In genomic region chrX:65644621-65645287, GRCh38 we compare ENCODE assay signal across 8 cellular contexts. TPM values are rescaled to one million over a fixed set of nuclear protein-coding genes. Genes with fewer than 3 reads are reported as not detected.
DNase-seq lines count a peak whose midpoint lies in the region; ATAC-seq and TF ChIP-seq lines count a peak whose summit lies in the region.

No MANE protein-coding gene starts in this region.

- H3K36me3 ChIP-seq in SK-N-SH (replicated peaks in 1 of 2; ENCODE audit: control insufficient read depth in 1 of 2, insufficient read depth in 2 of 2, low read length in 1 of 2): no peaks in the 10 kb centered on the region

- POLR2A ChIA-PET in SK-N-SH (lab: Yijun Ruan, JAX): no interaction called here
- POLR2A ChIA-PET in naive thymus-derived CD8-positive, alpha-beta T cell (lab: Charles Lee): no interaction called here

- no peak overlapping the region for H3K4me3 Mint-ChIP-seq in naive thymus-derived CD8-positive, alpha-beta T cell

- H3K4me1 ChIP-seq in SK-N-SH (ENCODE audit: control insufficient read depth in 1 of 2, insufficient read depth in 2 of 2, low read depth in 1 of 2, low read length in 1 of 2): peaks cover 0 to 6% of the 10 kb centered on the region in 2 experiments; a peak in 1 of 4 replicates

- 0 out of 4 replicates have a peak, but pooled peaks of 1 of the 2 experiments have one; percentile 21 for TF ChIP-seq EP300 in SK-N-SH (IDR thresholded peaks at IDR 0.05; ENCODE audit: borderline replicate concordance in 1 of 2, low read depth in 1 of 2, low read length in 1 of 2)

- no peaks in the 10 kb centered on the region; the same call in 1 of the 2 replicates for H3K27me3 ChIP-seq in SK-N-SH (ENCODE audit: insufficient read depth)

- intact Hi-C loops in posterior vena cava (cut with DNase I): no loop called here

- TF ChIP-seq CTCF in SK-N-SH (IDR thresholded peaks at IDR 0.05) (no peak), fibroblast of villous mesenchyme (IDR thresholded peaks at IDR 0.05; ENCODE audit: insufficient read depth, low read depth, low read length) (no peak)

- no peaks in the 10 kb centered on the region for H3K9me2 ChIP-seq in SK-N-SH

- no peaks in the 10 kb centered on the region for H3K9me3 Mint-ChIP-seq in naive thymus-derived CD8-positive, alpha-beta T cell

- CTCF ChIA-PET in SK-N-SH (lab: Yijun Ruan, JAX): no interaction called here

- no peaks in the 10 kb centered on the region for H3K36me3 Mint-ChIP-seq in naive thymus-derived CD8-positive, alpha-beta T cell

- H3K9me3 ChIP-seq in SK-N-SH: no peaks in the 10 kb centered on the region

- DNase-seq in H4 (ENCODE audit: low spot score) (peak; percentile 80), SK-N-SH (peak; percentile 12), fibroblast of villous mesenchyme (ENCODE audit: low read depth) (peak; percentile 63), posterior vena cava (ENCODE audit: low spot score) (peak; percentile 94), NCI-H82 treated with DMSO at 0.1 percent for 48 hours (lab: John Stamatoyannopoulos, UW; ENCODE audit: unreplicated experiment) (no peak)
- no peak for DNase-seq in naive thymus-derived CD8-positive, alpha-beta T cell

- H3F3A ChIP-seq in SK-N-SH (replicated peaks; ENCODE audit: insufficient read depth): peaks cover 16% of the 10 kb centered on the region

- H3K79me2 ChIP-seq in SK-N-SH (ENCODE audit: insufficient read depth): no peaks in the 10 kb centered on the region

- peak overlapping the region; percentile 46; the same call in 1 of the 2 replicates for H3K9ac ChIP-seq in SK-N-SH

- H3K4me1 Mint-ChIP-seq in naive thymus-derived CD8-positive, alpha-beta T cell: peaks cover 8 to 21% (median 17%) of the 10 kb centered on the region in 4 donors

- peak overlapping the region; percentile 51; the same call in 1 of the 2 replicates for H2AFZ ChIP-seq in SK-N-SH (ENCODE audit: low read depth)

- H3K27me3 Mint-ChIP-seq in naive thymus-derived CD8-positive, alpha-beta T cell: no peaks in the 10 kb centered on the region

- peak overlapping the region in 4 of 10 donors; percentile 43 to 59 (median 50) for H3K27ac Mint-ChIP-seq in naive thymus-derived CD8-positive, alpha-beta T cell

- WGBS in SK-N-SH (ENCODE audit: low lambda C conversion rate): 0% methylated on average over 1 of the region's 1 CpG

- peak overlapping the region; percentile 24 to 64; a peak in 3 of 4 replicates for H3K27ac ChIP-seq in SK-N-SH (ENCODE audit: low read depth in 2 of 2, low read length in 1 of 2)

- H4K20me1 ChIP-seq in SK-N-SH (ENCODE audit: insufficient read depth): no peaks in the 10 kb centered on the region

- ATAC-seq in HG03108 (IDR thresholded peaks at IDR 0.05; ENCODE audit: unreplicated experiment) (no peak), HG03460 (IDR thresholded peaks at IDR 0.05; ENCODE audit: unreplicated experiment) (no peak)
- no peak for ATAC-seq in naive thymus-derived CD8-positive, alpha-beta T cell

- H3K4me3 ChIP-seq in SK-N-SH (ENCODE audit: low read depth in 2 of 2, low read length in 1 of 2) (no peak overlapping the region), fibroblast of villous mesenchyme (ENCODE audit: low read depth, low read length) (no peak overlapping the region)

- no peak for TF ChIP-seq RAD21 in SK-N-SH (IDR thresholded peaks at IDR 0.05; ENCODE audit: low read length)

- peak overlapping the region; percentile 30; the same call in 1 of the 2 replicates for H3K4me2 ChIP-seq in SK-N-SH

TF ChIP-seq in SK-N-SH, 30 proteins besides CTCF, POLR2A, EP300 and RAD21:
- 0 out of 2 replicates have a peak, but pooled peaks have one; percentile 32 for TF ChIP-seq SIN3A (IDR thresholded peaks at IDR 0.05; ENCODE audit: borderline replicate concordance, low read depth, low read length)
- peak; percentile 73 for TF ChIP-seq PBX3 (IDR thresholded peaks at IDR 0.05)
- TF ChIP-seq RCOR1 (IDR thresholded peaks at IDR 0.05; ENCODE audit: low read length): no peak
- no peak for TF ChIP-seq GABPA (IDR thresholded peaks at IDR 0.05; ENCODE audit: low read depth)
- peak; percentile 36; the same call in 1 of the 2 replicates for TF ChIP-seq TCF12 (IDR thresholded peaks at IDR 0.05)
- peak; percentile 43; the same call in 1 of the 2 replicates for TF ChIP-seq JUND (IDR thresholded peaks at IDR 0.05)
- TF ChIP-seq, protein P1, sequence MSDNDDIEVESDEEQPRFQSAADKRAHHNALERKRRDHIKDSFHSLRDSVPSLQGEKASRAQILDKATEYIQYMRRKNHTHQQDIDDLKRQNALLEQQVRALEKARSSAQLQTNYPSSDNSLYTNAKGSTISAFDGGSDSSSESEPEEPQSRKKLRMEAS (IDR thresholded peaks at IDR 0.05; ENCODE audit: low read depth): no peak
- TF ChIP-seq TAF1 (IDR thresholded peaks at IDR 0.05; ENCODE audit: borderline replicate concordance, low read depth, low read length): no peak
- TF ChIP-seq FOSL2 (IDR thresholded peaks at IDR 0.05; ENCODE audit: borderline replicate concordance, low read depth): peak; percentile 82
- no peak for TF ChIP-seq RFX5 (IDR thresholded peaks at IDR 0.05; ENCODE audit: low read length)
- no peak for TF ChIP-seq GATA2 (CRISPR knock-in tag; IDR thresholded peaks at IDR 0.05)
- TF ChIP-seq ELF1 (IDR thresholded peaks at IDR 0.05): no peak
- peak; percentile 91 for TF ChIP-seq NFIC (IDR thresholded peaks at IDR 0.05; ENCODE audit: borderline replicate concordance)
- TF ChIP-seq TEAD4 (IDR thresholded peaks at IDR 0.05; ENCODE audit: borderline replicate concordance, insufficient read depth): no peak
- no peak for TF ChIP-seq FOXJ3 (CRISPR knock-in tag; IDR thresholded peaks at IDR 0.05)

RNA-seq across cellular contexts. Expression of gene MSN, which starts 22.7 kb away (rescaled TPM):
- 244 and 262 TPM in 2 replicates for total RNA-seq in H4 (2014; rRNA removed; shearing (Covaris generic))
- polyA plus RNA-seq in SK-N-SH (2012; rRNA removed): 189 and 226 TPM in 2 replicates
- polyA plus RNA-seq in SK-N-SH (2012; cell fraction: cytosol; rRNA removed): 139 and 159 TPM in 2 replicates
- 133 and 207 TPM in 2 replicates for polyA plus RNA-seq in SK-N-SH (2012; cell fraction: nucleus; rRNA removed)
- total RNA-seq in fibroblast of villous mesenchyme (305 and 309 TPM in 2 replicates), posterior vena cava (100 to 1,000 TPM; 342 to 478 TPM)
- 100 to 1,000 TPM; 298 to 315 TPM for total RNA-seq in naive thymus-derived CD8-positive, alpha-beta T cell
- polyA plus RNA-seq in naive thymus-derived CD8-positive, alpha-beta T cell: 100 to 1,000 TPM; 467 to 552 (median 518) TPM

Comparison
In these comparisons a context has a peak if more than half of its experiments do, and no peak if none do; other contexts are left out.
1. DNase-seq: peak in H4 (single experiment), SK-N-SH (single experiment), fibroblast of villous mesenchyme (single experiment) and posterior vena cava (single experiment); none in NCI-H82 treated with DMSO at 0.1 percent for 48 hours (single experiment) and naive thymus-derived CD8-positive, alpha-beta T cell (0 of 10).